13 cellular contexts compared by ENCODE assay signal in genomic region chr12:85273411-85274075, GRCh38. TPM values are rescaled to one million over a fixed set of nuclear protein-coding genes. Genes with fewer than 3 reads are reported as not detected.
DNase-seq lines count a peak whose midpoint lies in the region; ATAC-seq and TF ChIP-seq lines count a peak whose summit lies in the region.
"Had no signal": no experiment of that assay in that cellular context is flagged by ENCODE, and none has a peak within 500 bp of the region (broad histone marks: within the 10 kb centered on the region; RNA-seq: fewer than 3 reads in every experiment).

No MANE protein-coding gene starts in this region.

- no peak overlapping the region for H3K27ac ChIP-seq in ACC112 (ENCODE audit: low read depth, low read length)
- no peak overlapping the region for H3K27ac ChIP-seq in HUES64 (ENCODE audit: low read depth, low read length)
- H3K27ac ChIP-seq: adrenal gland, prostate gland had no signal

- H3K27me3 ChIP-seq in ACC112 (ENCODE audit: insufficient read depth, low read length): peaks cover 88% of the 10 kb centered on the region
- peaks cover 96% of the 10 kb centered on the region for H3K27me3 ChIP-seq in HUES64 (ENCODE audit: insufficient read depth, low read length)

- TF ChIP-seq CTCF in GM10266 (IDR thresholded peaks at IDR 0.05; ENCODE audit: control insufficient read depth, insufficient read depth, low read depth, missing control alignments): no peak

- 15% methylated on average over 30 of the region's 32 CpGs for WGBS in HUES64

- H2AFZ ChIP-seq in ACC112 (ENCODE audit: low read length, unreplicated experiment): no peak overlapping the region

- H3K9me3 ChIP-seq in HUES64 (ENCODE audit: insufficient read depth, low read depth, low read length) (no peaks in the 10 kb centered on the region), iPS-18c (ENCODE audit: control insufficient read depth, insufficient read depth, low read length) (no peaks in the 10 kb centered on the region)
- H3K9me3 ChIP-seq: adrenal gland, prostate gland had no signal

- DNase-seq in SIG-M5 treated with dmso at 0.1 percent for 504 hours (lab: John Stamatoyannopoulos, UW; ENCODE audit: unreplicated experiment) (no peak), GM10266 (ENCODE audit: extremely low spot score) (no peak), NCI-H2081 (lab: John Stamatoyannopoulos, UW) (no peak), DMS 273 treated with DMSO at 0.1 percent for 48 hours (lab: John Stamatoyannopoulos, UW) (no peak)
- DNase-seq: activated CD4-positive, alpha-beta T cell treated with anti-CD3 and anti-CD28 coated beads, Interleukin-2, amount 50 U/mL, for 48 hours; adrenal gland; NCI-H2029 had no signal

- H3K36me3 ChIP-seq in ACC112 (ENCODE audit: insufficient read depth, low read length) (no peaks in the 10 kb centered on the region), HUES64 (ENCODE audit: insufficient read depth, low read length) (no peaks in the 10 kb centered on the region)
- H3K36me3 ChIP-seq: adrenal gland, prostate gland had no signal

- H3K79me2 ChIP-seq in ACC112 (ENCODE audit: control insufficient read depth, insufficient read depth, low read length, unreplicated experiment): no peaks in the 10 kb centered on the region

- peaks cover 5% of the 10 kb centered on the region for H3K4me1 ChIP-seq in ACC112 (ENCODE audit: control insufficient read depth, insufficient read depth, low read length, unreplicated experiment)
- H3K4me1 ChIP-seq in HUES64 (ENCODE audit: insufficient read depth, low read length): peaks cover 5% of the 10 kb centered on the region
- H3K4me1 ChIP-seq: adrenal gland, prostate gland had no signal

- H3K4me3 ChIP-seq in ACC112 (ENCODE audit: low read depth, low read length) (peak overlapping the region; percentile 68), HUES64 (ENCODE audit: low read length) (peak overlapping the region; percentile 49), iPS-18c (ENCODE audit: insufficient read depth, low read depth, low read length) (peak overlapping the region; percentile 25; the same call in 1 of the 2 replicates)
- H3K4me3 ChIP-seq: adrenal gland, prostate gland had no signal

- H3K9ac ChIP-seq in HUES64 (ENCODE audit: low read depth, low read length): no peak overlapping the region

- ATAC-seq in GM21576 (IDR thresholded peaks at IDR 0.05; ENCODE audit: unreplicated experiment): peak; percentile 70

RNA-seq across cellular contexts. Expression of gene ALX1, which starts 6.5 kb away (rescaled TPM):
- polyA plus RNA-seq in HUES64 (2013, experiment 1 of 2): 1.5 TPM
- polyA plus RNA-seq in HUES64 (2013, experiment 2 of 2): 2.8 TPM
- polyA plus RNA-seq: adrenal gland, liver had no signal
